In genomic region chr12:93889516-93890202, GRCh38 we compare ENCODE assay signal across 1 cellular context.
TF ChIP-seq lines count a peak whose summit lies in the region.

No MANE protein-coding gene starts in this region.

TF ChIP-seq in GM23338, 12 proteins besides CTCF, POLR2A, EP300 and RAD21 (continued from another document):
- TF ChIP-seq ZNF462 (CRISPR knock-in tag; IDR thresholded peaks at IDR 0.05) (no peak), EZH2 (IDR thresholded peaks at IDR 0.05; ENCODE audit: low read depth, unreplicated experiment) (no peak), POLR2AphosphoS5 (IDR thresholded peaks at IDR 0.05; ENCODE audit: low read depth) (no peak), ZNF331 (CRISPR knock-in tag; IDR thresholded peaks at IDR 0.05; ENCODE audit: low read depth) (no peak), EZH2phosphoT487 (IDR thresholded peaks at IDR 0.05; ENCODE audit: unreplicated experiment) (no peak), NANOG (IDR thresholded peaks at IDR 0.05; ENCODE audit: borderline replicate concordance) (no peak), JUNB (IDR thresholded peaks at IDR 0.05; ENCODE audit: unreplicated experiment) (no peak), ZNF114 (CRISPR knock-in tag; IDR thresholded peaks at IDR 0.05) (no peak)
